Comparison of ENCODE assay signal across 8 cellular contexts in genomic region chr14:104985675-104986486, GRCh38. TPM values are rescaled to one million over a fixed set of nuclear protein-coding genes. Genes with fewer than 3 reads are reported as not detected.
DNase-seq lines count a peak whose midpoint lies in the region; ATAC-seq and TF ChIP-seq lines count a peak whose summit lies in the region.

CLBA1 (plus strand) TSS chr14:104985788; CDS start chr14:104986432, 644 bp downstream.

- TF ChIP-seq EP300 in neural cell (conservative IDR thresholded peaks at IDR 0.05; ENCODE audit: poor library complexity, severe bottlenecking), result no peak

- H3K27ac Mint-ChIP-seq in stimulated activated naive CD8-positive, alpha-beta T cell treated with anti-CD3 and anti-CD28 coated beads, Interleukin-15, Interleukin-2, amounts not matched to agents 100 ng/mL and 50 ng/mL, for 24 hours, result no peak within 1 kb of the TSS

- no peaks in the 10 kb centered on the region for H3K9me2 ChIP-seq in neural cell (ENCODE audit: insufficient read depth, low read length)

- peak within 1 kb of the TSS; percentile 80 for H3K9ac ChIP-seq in neural cell (ENCODE audit: low read length)

- no peak for TF ChIP-seq CTCF in fibroblast of villous mesenchyme (IDR thresholded peaks at IDR 0.05; ENCODE audit: insufficient read depth, low read depth, low read length)
- peak; percentile 18 for TF ChIP-seq CTCF in neural cell (IDR thresholded peaks at IDR 0.05; ENCODE audit: poor library complexity, severe bottlenecking)

- H3K4me3 ChIP-seq in fibroblast of villous mesenchyme (ENCODE audit: low read depth, low read length), result peak within 1 kb of the TSS; percentile 74
- H3K4me3 ChIP-seq in neural cell (ENCODE audit: low read length), result peak within 1 kb of the TSS; percentile 95

- H3K27ac ChIP-seq in neural cell (ENCODE audit: low read length), result peak within 1 kb of the TSS; percentile 52

- peak; percentile 37 for TF ChIP-seq RAD21 in neural cell (conservative IDR thresholded peaks at IDR 0.05)

- H3K36me3 ChIP-seq in neural cell (ENCODE audit: insufficient read depth, low read length), result no peaks in the 10 kb centered on the region

- no peaks in the 10 kb centered on the region for H3K27me3 ChIP-seq in neural cell (ENCODE audit: insufficient read depth, low read depth, low read length)

- DNase-seq in DMS53 (lab: John Stamatoyannopoulos, UW), result peak; percentile 96
- peak; percentile 97 for DNase-seq in HuH-7.5 (ENCODE audit: low spot score)
- DNase-seq in RKO (ENCODE audit: low spot score), result peak; percentile 90
- peak; percentile 83 for DNase-seq in activated T-helper 9 cell treated with anti-CD3 and anti-CD28 coated beads, Interleukin-2, amount 50 U/mL, for 16 hours (ENCODE audit: low read depth)
- DNase-seq in fibroblast of villous mesenchyme (ENCODE audit: low read depth), result peak; percentile 87

- ATAC-seq in GM21528 (IDR thresholded peaks at IDR 0.05; ENCODE audit: low FRiP score, unreplicated experiment), result peak; percentile 88

- peaks cover 8% of the 10 kb centered on the region for H3K4me1 Mint-ChIP-seq in stimulated activated naive CD8-positive, alpha-beta T cell treated with anti-CD3 and anti-CD28 coated beads, Interleukin-15, Interleukin-2, amounts not matched to agents 100 ng/mL and 50 ng/mL, for 24 hours (ENCODE audit: low read depth)

- H3K79me2 ChIP-seq in neural cell (replicated peaks; ENCODE audit: insufficient read depth, low read length), result no peaks in the 10 kb centered on the region

- H3K9me3 Mint-ChIP-seq in stimulated activated naive CD8-positive, alpha-beta T cell treated with anti-CD3 and anti-CD28 coated beads, Interleukin-15, Interleukin-2, amounts not matched to agents 100 ng/mL and 50 ng/mL, for 24 hours, result no peaks in the 10 kb centered on the region

- no peaks in the 10 kb centered on the region for H4K20me1 ChIP-seq in neural cell (ENCODE audit: insufficient read depth)

- H3K4me2 ChIP-seq in neural cell (ENCODE audit: low read length), result peak within 1 kb of the TSS; percentile 59

- H2AFZ ChIP-seq in neural cell (ENCODE audit: low read depth, low read length), result peak within 1 kb of the TSS; percentile 40

- H3F3A ChIP-seq in neural cell (ENCODE audit: insufficient read depth, low read length, poor library complexity, severe bottlenecking), result no peaks in the 10 kb centered on the region

- no peaks in the 10 kb centered on the region for H3K9me3 ChIP-seq in neural cell (ENCODE audit: low read length)

- no peaks in the 10 kb centered on the region for H3K36me3 Mint-ChIP-seq in stimulated activated naive CD8-positive, alpha-beta T cell treated with anti-CD3 and anti-CD28 coated beads, Interleukin-15, Interleukin-2, amounts not matched to agents 100 ng/mL and 50 ng/mL, for 24 hours (ENCODE audit: low read depth)

- peak within 1 kb of the TSS; percentile 72 for H3K4me3 Mint-ChIP-seq in stimulated activated naive CD8-positive, alpha-beta T cell treated with anti-CD3 and anti-CD28 coated beads, Interleukin-15, Interleukin-2, amounts not matched to agents 100 ng/mL and 50 ng/mL, for 24 hours

- H3K27me3 Mint-ChIP-seq in stimulated activated naive CD8-positive, alpha-beta T cell treated with anti-CD3 and anti-CD28 coated beads, Interleukin-15, Interleukin-2, amounts not matched to agents 100 ng/mL and 50 ng/mL, for 24 hours, result no peaks in the 10 kb centered on the region

TF ChIP-seq in neural cell, 6 proteins besides CTCF, POLR2A, EP300 and RAD21:
- TF ChIP-seq SMC3 (conservative IDR thresholded peaks at IDR 0.05; ENCODE audit: poor library complexity) (no peak), REST (IDR thresholded peaks at IDR 0.05; ENCODE audit: borderline replicate concordance) (no peak), MXI1 (conservative IDR thresholded peaks at IDR 0.05; ENCODE audit: poor library complexity, severe bottlenecking) (peak; percentile 91), TAF1 (IDR thresholded peaks at IDR 0.05; ENCODE audit: low read depth) (no peak), EZH2 (IDR thresholded peaks at IDR 0.05; ENCODE audit: borderline replicate concordance, insufficient read depth, low read length, poor library complexity, severe bottlenecking) (no peak), POLR2AphosphoS5 (IDR thresholded peaks at IDR 0.05) (peak; percentile 87)

RNA-seq across cellular contexts. Expression of gene CLBA1, which starts in this region (rescaled TPM):
- 5.8 and 6.9 TPM in 2 replicates for total RNA-seq in fibroblast of villous mesenchyme
- 27.8 and 28.6 TPM in 2 replicates for polyA plus RNA-seq in neural cell
- polyA minus RNA-seq in neural cell, result 14.2 and 23.6 TPM in 2 replicates

Comparison
In these comparisons a context has a peak if more than half of its experiments do, and no peak if none do; other contexts are left out.
1. Peak in every context shown above with its lines: DNase-seq, ATAC-seq, H3K4me3 ChIP-seq and H3K27ac ChIP-seq.